In the genomic region with DNA sequence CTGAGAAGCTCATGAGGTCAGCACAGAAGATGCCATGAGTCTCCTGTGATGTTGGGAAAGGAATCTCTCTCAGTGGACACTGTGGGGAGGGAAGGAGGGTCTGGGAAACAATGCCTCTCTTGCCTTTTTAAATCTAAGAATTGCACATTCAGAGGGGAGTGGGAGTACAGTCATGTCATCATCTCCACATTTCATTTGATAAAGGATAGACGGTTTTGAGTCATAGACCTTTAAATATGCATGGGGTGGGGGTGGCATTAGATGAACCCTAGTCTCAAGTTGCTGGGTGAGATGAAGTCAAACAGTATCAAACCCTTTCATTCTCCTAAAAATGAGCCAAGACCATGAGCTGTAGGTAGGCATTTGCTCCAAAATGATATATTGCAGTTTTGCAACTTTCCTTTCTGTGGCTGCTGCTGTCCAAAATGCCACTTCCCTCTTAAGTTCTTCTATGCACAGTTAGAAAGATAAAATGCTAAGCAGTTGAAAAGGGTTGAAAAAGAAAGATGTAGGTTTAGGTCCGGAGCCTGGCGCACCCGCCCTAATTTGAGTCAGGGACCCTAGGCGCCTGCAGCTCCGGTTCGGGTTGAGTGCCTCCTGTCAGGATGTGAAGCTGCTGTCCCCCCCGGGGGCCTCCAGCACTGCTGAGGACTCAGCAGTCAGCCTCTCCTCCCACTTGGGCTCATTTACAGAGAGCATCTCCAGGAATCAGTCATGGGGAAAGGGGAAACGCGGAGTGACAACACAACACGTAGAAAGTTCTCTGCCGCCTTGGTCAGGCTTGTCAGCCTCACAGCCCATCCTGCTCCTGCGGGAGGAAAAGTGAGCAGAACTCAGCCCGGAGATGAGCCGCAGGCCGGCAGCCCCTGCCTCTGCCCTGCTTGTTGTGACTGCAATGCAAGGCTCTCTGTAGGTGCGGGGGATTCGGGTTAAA, we compare ENCODE assay signal across 9 cellular contexts.
DNase-seq lines count a peak whose midpoint lies in the region; ATAC-seq, FAIRE-seq and TF ChIP-seq lines count a peak whose summit lies in the region.
"Had no signal": no experiment of that assay in that cellular context is flagged by ENCODE, and none has a peak within 500 bp of the region (broad histone marks: within the 10 kb centered on the region; RNA-seq: fewer than 3 reads in every experiment).

No MANE protein-coding gene starts in this region.

- peaks cover under 1% of the 10 kb centered on the region for H3K36me3 Mint-ChIP-seq in glutamatergic neuron (ENCODE audit: unreplicated experiment)

- SMC1A ChIA-PET in GM12878 (lab: Charles Lee; ENCODE audit: uncharacterized antibody, unreplicated experiment): no interaction called here

- TF ChIP-seq RAD21 in GM12878 (IDR thresholded peaks at IDR 0.05; ENCODE audit: insufficient read depth, low read depth, low read length): no peak

- 1% methylated on average over 18 of the region's 18 CpGs for WGBS in GM12878 (ENCODE audit: insufficient coverage, insufficient replicate concordance, low lambda C conversion rate, missing lambda C conversion rate)
- WGBS in testis, 2 donors: 37 to 40% methylated on average over 12 to 18 of the region's 18 CpGs

- H3K27ac Mint-ChIP-seq in glutamatergic neuron (ENCODE audit: unreplicated experiment): no peak overlapping the region

- H2AFZ ChIP-seq in GM12878 (ENCODE audit: control insufficient read depth, low read depth, low read length): peak overlapping the region; percentile 88

- peak; percentile 55 for ATAC-seq in GM21576 (IDR thresholded peaks at IDR 0.05; ENCODE audit: unreplicated experiment)
- peak; percentile 81 for ATAC-seq in GM12878

- H3K36me3 ChIP-seq in GM12878 (ENCODE audit: control insufficient read depth in 2 of 2, insufficient read depth in 2 of 2, low read length in 1 of 2) (no peaks in the 10 kb centered on the region), mucosa of stomach (ENCODE audit: control insufficient read depth, insufficient read depth, low read length) (no peaks in the 10 kb centered on the region), testis (ENCODE audit: low read depth, missing control alignments) (no peaks in the 10 kb centered on the region)

- H3K4me3 Mint-ChIP-seq in glutamatergic neuron (ENCODE audit: unreplicated experiment): no peak overlapping the region

- H3K27me3 Mint-ChIP-seq in glutamatergic neuron (ENCODE audit: unreplicated experiment): no peaks in the 10 kb centered on the region

- H3K9me3 ChIP-seq in GM12878 (replicated peaks; ENCODE audit: control insufficient read depth, insufficient read depth, low read length): no peaks in the 10 kb centered on the region
- no peaks in the 10 kb centered on the region for H3K9me3 ChIP-seq in mucosa of stomach (ENCODE audit: control insufficient read depth, low read length)
- no peaks in the 10 kb centered on the region for H3K9me3 ChIP-seq in testis

- TF ChIP-seq CTCF in GM12878 (IDR thresholded peaks at IDR 0.05 in 2 of 3, conservative IDR thresholded peaks at IDR 0.05 in 1 of 3; ENCODE audit: control insufficient read depth in 2 of 3, extremely low read depth in 1 of 3, insufficient read depth in 1 of 3, low read depth in 3 of 3, low read length in 3 of 3) (no peak), testis (IDR thresholded peaks at IDR 0.05) (no peak), glutamatergic neuron (IDR thresholded peaks at IDR 0.05; ENCODE audit: partially characterized antibody, unreplicated experiment) (no peak)

- no peak for TF ChIP-seq EP300 in GM12878 (IDR thresholded peaks at IDR 0.05; ENCODE audit: borderline replicate concordance in 1 of 2, control insufficient read depth in 1 of 2, low read depth in 2 of 2, low read length in 2 of 2)

- H3K4me3 ChIP-seq in GM12878: peak overlapping the region; percentile 61; the same call in 1 of the 2 replicates
- H3K4me3 ChIP-seq in mucosa of stomach (ENCODE audit: low read length): peak overlapping the region; percentile 65
- peak overlapping the region; percentile 29 to 40 for H3K4me3 ChIP-seq in testis

- in situ Hi-C loops in GM12878 (cut with MboI): no loop called here

- H4K20me1 ChIP-seq in GM12878 (ENCODE audit: control insufficient read depth, insufficient read depth): no peaks in the 10 kb centered on the region

- H3K27me3 ChIP-seq in GM12878 (replicated peaks in 1 of 2; ENCODE audit: control insufficient read depth in 2 of 2, insufficient read depth in 2 of 2, low read length in 1 of 2): no peaks in the 10 kb centered on the region
- no peaks in the 10 kb centered on the region for H3K27me3 ChIP-seq in mucosa of stomach (ENCODE audit: control insufficient read depth, insufficient read depth, low read length)
- no peaks in the 10 kb centered on the region for H3K27me3 ChIP-seq in testis

- RAD21 ChIA-PET in GM12878 (lab: Charles Lee; ENCODE audit: unreplicated experiment): no interaction called here

- FAIRE-seq in GM12878 (lab: Jason Lieb, UNC): no peak
- FAIRE-seq: G401.6 had no signal

- H3K9me3 Mint-ChIP-seq in glutamatergic neuron (ENCODE audit: unreplicated experiment): no peaks in the 10 kb centered on the region

- peak; percentile 24 for DNase-seq in AG20443 (ENCODE audit: low spot score)
- peak; percentile 3 for DNase-seq in T follicular helper cell (ENCODE audit: low read depth)
- DNase-seq in GM12878 (ENCODE audit: low read depth, low spot score): no peak
- peak; percentile 21 for DNase-seq in testis
- no peak for DNase-seq in HPDE6-E6E7 (ENCODE audit: extremely low spot score)
- no peak for DNase-seq in glutamatergic neuron

- H3K9ac ChIP-seq in GM12878 (ENCODE audit: control insufficient read depth, insufficient read depth, low read length): peak overlapping the region; percentile 55
- peak overlapping the region; percentile 66 for H3K9ac ChIP-seq in mucosa of stomach (ENCODE audit: low read length)

- H3K4me1 ChIP-seq in GM12878 (ENCODE audit: control insufficient read depth, insufficient read depth, low read length) (peaks cover 9% of the 10 kb centered on the region), mucosa of stomach (ENCODE audit: control insufficient read depth, insufficient read depth, low read length) (peaks cover 18% of the 10 kb centered on the region), testis (peaks cover 8% of the 10 kb centered on the region)

- TF ChIP-seq POLR2A in GM12878 (IDR thresholded peaks at IDR 0.05; ENCODE audit: low read depth, low read length): no peak
- no peak for TF ChIP-seq POLR2A in testis (IDR thresholded peaks at IDR 0.05)

- BruUV-seq in GM12878 (replicated peaks; lab: Mats Ljungman, UMichigan): no TSS peak

- intact Hi-C loops in GM12878 (cut with micrococcal nuclease; ENCODE audit: unreplicated experiment): no loop called here
- intact Hi-C loops in testis (cut with DNase I; ENCODE audit: low total_unique reads): no loop called here

- H3K27ac ChIP-seq in GM12878 (ENCODE audit: control insufficient read depth, insufficient read depth) (peak overlapping the region; percentile 28; the same call in 1 of the 2 replicates), testis (peak overlapping the region; percentile 13 to 54)

- H3K79me2 ChIP-seq in GM12878 (ENCODE audit: control insufficient read depth, insufficient read depth, low read length): no peaks in the 10 kb centered on the region

- POLR2A ChIA-PET in GM12878 (lab: Charles Lee): no interaction called here

- CTCF ChIA-PET in GM12878 (lab: Yijun Ruan, JAX): no interaction called here

- no peaks in the 10 kb centered on the region for H3K4me1 Mint-ChIP-seq in glutamatergic neuron (ENCODE audit: low read depth, unreplicated experiment)

- peak overlapping the region; percentile 95 for H3K4me2 ChIP-seq in GM12878 (ENCODE audit: control insufficient read depth, insufficient read depth)

TF ChIP-seq in GM12878, 131 proteins besides CTCF, POLR2A, EP300 and RAD21:
- TF ChIP-seq SIN3A (IDR thresholded peaks at IDR 0.05; ENCODE audit: low read depth, low read length): no peak
- no peak for TF ChIP-seq SMARCA5 (IDR thresholded peaks at IDR 0.05)
- TF ChIP-seq CREB1 (IDR thresholded peaks at IDR 0.05; ENCODE audit: low read depth): peak; percentile 73; the same call in 1 of the 2 replicates
- TF ChIP-seq EGR1 (IDR thresholded peaks at IDR 0.05; ENCODE audit: borderline replicate concordance in 1 of 2, low read depth in 2 of 2, low read length in 2 of 2): no peak
- TF ChIP-seq EED (IDR thresholded peaks at IDR 0.05; ENCODE audit: low read depth): 0 out of 2 replicates have a peak, but pooled peaks have one; percentile 15
- TF ChIP-seq HCFC1 (IDR thresholded peaks at IDR 0.05; ENCODE audit: low read length): no peak
- TF ChIP-seq CREM (IDR thresholded peaks at IDR 0.05; ENCODE audit: low read depth): peak; percentile 26; the same call in 1 of the 2 replicates
- no peak for TF ChIP-seq SUZ12 (IDR thresholded peaks at IDR 0.05; ENCODE audit: unreplicated experiment)
- TF ChIP-seq STAT1 (conservative IDR thresholded peaks at IDR 0.05): no peak
- TF ChIP-seq POU2F2 (IDR thresholded peaks at IDR 0.05; ENCODE audit: borderline replicate concordance, low read depth, low read length): peak; percentile 12; the same call in 1 of the 3 replicates
- TF ChIP-seq BACH1 (IDR thresholded peaks at IDR 0.05; ENCODE audit: borderline replicate concordance): no peak
- TF ChIP-seq HDAC2 (IDR thresholded peaks at IDR 0.05): no peak
- TF ChIP-seq GABPA (IDR thresholded peaks at IDR 0.05; ENCODE audit: low read depth): 0 out of 2 replicates have a peak, but pooled peaks have one; percentile 15
- TF ChIP-seq, protein P1, sequence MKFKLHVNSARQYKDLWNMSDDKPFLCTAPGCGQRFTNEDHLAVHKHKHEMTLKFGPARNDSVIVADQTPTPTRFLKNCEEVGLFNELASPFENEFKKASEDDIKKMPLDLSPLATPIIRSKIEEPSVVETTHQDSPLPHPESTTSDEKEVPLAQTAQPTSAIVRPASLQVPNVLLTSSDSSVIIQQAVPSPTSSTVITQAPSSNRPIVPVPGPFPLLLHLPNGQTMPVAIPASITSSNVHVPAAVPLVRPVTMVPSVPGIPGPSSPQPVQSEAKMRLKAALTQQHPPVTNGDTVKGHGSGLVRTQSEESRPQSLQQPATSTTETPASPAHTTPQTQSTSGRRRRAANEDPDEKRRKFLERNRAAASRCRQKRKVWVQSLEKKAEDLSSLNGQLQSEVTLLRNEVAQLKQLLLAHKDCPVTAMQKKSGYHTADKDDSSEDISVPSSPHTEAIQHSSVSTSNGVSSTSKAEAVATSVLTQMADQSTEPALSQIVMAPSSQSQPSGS (IDR thresholded peaks at IDR 0.05; ENCODE audit: low read length): no peak
- TF ChIP-seq RBBP5 (conservative IDR thresholded peaks at IDR 0.05): no peak
- no peak for TF ChIP-seq CHD4 (IDR thresholded peaks at IDR 0.05)
- no peak; the same call in 1 of the 2 replicates for TF ChIP-seq JUNB (IDR thresholded peaks at IDR 0.05)
- no peak for TF ChIP-seq ZNF622 (IDR thresholded peaks at IDR 0.05)

Comparison
In these comparisons a context has a peak if more than half of its experiments do, and no peak if none do; other contexts are left out.
1. DNase-seq: peak in AG20443 (single experiment), T follicular helper cell (single experiment) and testis (single experiment); none in GM12878 (single experiment), HPDE6-E6E7 (single experiment) and glutamatergic neuron (single experiment).
2. Peak in every context shown above with its lines, with median percentiles within 50 percentile points of each other: H3K4me3 ChIP-seq.